ENCODE assay signal across 8 cellular contexts in genomic region chr9:136901516-136902258, GRCh38. TPM values are rescaled to one million over a fixed set of nuclear protein-coding genes. Genes with fewer than 3 reads are reported as not detected.
A peak's percentile ranks its signal among the peaks of the same experiment; 100 is the strongest.
DNase-seq lines count a peak whose midpoint lies in the region; ATAC-seq and TF ChIP-seq lines count a peak whose summit lies in the region.

No MANE protein-coding gene starts in this region.

- no peaks in the 10 kb centered on the region for H3K36me3 ChIP-seq in mucosa of descending colon (ENCODE audit: low read depth)

- peak; percentile 41 for ATAC-seq in HG02973 (IDR thresholded peaks at IDR 0.05; ENCODE audit: unreplicated experiment)
- peak; percentile 67 for ATAC-seq in mucosa of descending colon

- H3K9me3 ChIP-seq in mucosa of descending colon = no peaks in the 10 kb centered on the region

- peak overlapping the region; percentile 97 for H3K27ac Mint-ChIP-seq in stimulated activated naive CD8-positive, alpha-beta T cell treated with anti-CD3 and anti-CD28 coated beads, Interleukin-15, Interleukin-2, amounts not matched to agents 100 ng/mL and 50 ng/mL, for 24 hours

- DNase-seq in GM13977 (ENCODE audit: low spot score) (peak; percentile 86), T1000 (lab: John Stamatoyannopoulos, UW) (peak; percentile 33), T47D (ENCODE audit: low read depth in 1 of 2, low spot score in 1 of 2) (peak; percentile 65 to 66), mucosa of descending colon (peak; percentile 75 to 83 (median 82)), NCI-H2107 (lab: John Stamatoyannopoulos, UW) (no peak), KBM-7 (no peak)

- intact Hi-C loops in mucosa of descending colon (cut with DNase I, micrococcal nuclease) = no loop called here

- peaks cover 50% of the 10 kb centered on the region for H3K36me3 Mint-ChIP-seq in stimulated activated naive CD8-positive, alpha-beta T cell treated with anti-CD3 and anti-CD28 coated beads, Interleukin-15, Interleukin-2, amounts not matched to agents 100 ng/mL and 50 ng/mL, for 24 hours (ENCODE audit: low read depth)

- H3K27me3 Mint-ChIP-seq in stimulated activated naive CD8-positive, alpha-beta T cell treated with anti-CD3 and anti-CD28 coated beads, Interleukin-15, Interleukin-2, amounts not matched to agents 100 ng/mL and 50 ng/mL, for 24 hours = no peaks in the 10 kb centered on the region

- in situ Hi-C loops in GM13977 (cut with MboI; ENCODE audit: low pct_unique_long_range_greater_than_20kb, low sequenced_read_pairs, unreplicated experiment) (no loop called here), T47D (cut with HindIII; ENCODE audit: low pct_unique_long_range_greater_than_20kb, low sequenced_read_pairs) (no loop called here), KBM-7 (cut with MboI; ENCODE audit: low pct_unique_long_range_greater_than_20kb, low sequenced_read_pairs) (no loop called here)

- H3K4me3 ChIP-seq in mucosa of descending colon = no peak overlapping the region

- peak overlapping the region; percentile 72 for H3K4me3 Mint-ChIP-seq in stimulated activated naive CD8-positive, alpha-beta T cell treated with anti-CD3 and anti-CD28 coated beads, Interleukin-15, Interleukin-2, amounts not matched to agents 100 ng/mL and 50 ng/mL, for 24 hours

- H3K9me3 Mint-ChIP-seq in stimulated activated naive CD8-positive, alpha-beta T cell treated with anti-CD3 and anti-CD28 coated beads, Interleukin-15, Interleukin-2, amounts not matched to agents 100 ng/mL and 50 ng/mL, for 24 hours = no peaks in the 10 kb centered on the region

- H3K4me1 ChIP-seq in mucosa of descending colon (ENCODE audit: low read depth) = peaks cover 55% of the 10 kb centered on the region

- TF ChIP-seq CTCF in GM13977 (IDR thresholded peaks at IDR 0.05; ENCODE audit: extremely low read depth, insufficient read depth, missing control alignments) (no peak), mucosa of descending colon (IDR thresholded peaks at IDR 0.05) (no peak)

- H3K4me1 Mint-ChIP-seq in stimulated activated naive CD8-positive, alpha-beta T cell treated with anti-CD3 and anti-CD28 coated beads, Interleukin-15, Interleukin-2, amounts not matched to agents 100 ng/mL and 50 ng/mL, for 24 hours (ENCODE audit: low read depth) = peaks cover 50% of the 10 kb centered on the region

RNA-seq across cellular contexts. Expression of gene TRAF2, which starts 15.4 kb away (rescaled TPM):
- total RNA-seq in mucosa of descending colon = 10 to 100 TPM; 19.6 to 28.2 (median 21.1) TPM

RNA-seq across cellular contexts. Expression of gene EDF1, which starts 35.6 kb away (rescaled TPM):
- total RNA-seq in mucosa of descending colon = 100 to 1,000 TPM; 311 to 445 (median 397) TPM

RNA-seq across cellular contexts. Expression of gene FBXW5, which starts 42.9 kb away (rescaled TPM):
- 100 to 1,000 TPM; 127 to 197 (median 142) TPM for total RNA-seq in mucosa of descending colon

RNA-seq across cellular contexts. Expression of gene C8G, which starts 43.4 kb away (rescaled TPM):
- 10 to 100 TPM in 2 of 3 donors, 1 to 10 TPM in 1; 3.2 to 15.4 (median 10.4) TPM for total RNA-seq in mucosa of descending colon

RNA-seq across cellular contexts. Expression of gene MAMDC4, which starts 49.5 kb away (rescaled TPM):
- total RNA-seq in mucosa of descending colon = 10 to 100 TPM; 15.4 to 43.8 (median 18.5) TPM

Comparison
In these comparisons a context has a peak if more than half of its experiments do, and no peak if none do; other contexts are left out.
1. DNase-seq: peak in GM13977 (single experiment), T1000 (single experiment), T47D (2 of 2) and mucosa of descending colon (3 of 3); none in NCI-H2107 (single experiment) and KBM-7 (single experiment).